In genomic region chr2:219483451-219484342, GRCh38 we compare ENCODE assay signal across 16 cellular contexts. TPM values are rescaled to one million over a fixed set of nuclear protein-coding genes. Genes with fewer than 3 reads are reported as not detected.
DNase-seq lines count a peak whose midpoint lies in the region; ATAC-seq and TF ChIP-seq lines count a peak whose summit lies in the region.
"Had no signal": no experiment of that assay in that cellular context is flagged by ENCODE, and none has a peak within 500 bp of the region (broad histone marks: within the 10 kb centered on the region; RNA-seq: fewer than 3 reads in every experiment).

No MANE protein-coding gene starts in this region.

- H2BK5ac ChIP-seq in mesendoderm (ENCODE audit: low read length), result no peak overlapping the region

- peak overlapping the region; percentile 21 for H3K4me2 ChIP-seq in mesendoderm (ENCODE audit: low read length)
- H3K4me2 ChIP-seq: A549 had no signal

- no peak overlapping the region for H2AK5ac ChIP-seq in mesendoderm (ENCODE audit: low read length)

- no peak overlapping the region for H4K5ac ChIP-seq in mesendoderm (ENCODE audit: low read length)

- no peaks in the 10 kb centered on the region for H3K9me3 ChIP-seq in adipocyte (ENCODE audit: control insufficient read depth, low read length)
- H3K9me3 ChIP-seq in stomach, result no peaks in the 10 kb centered on the region
- H3K9me3 ChIP-seq: A549, esophagus squamous epithelium, SJSA1 had no signal

- no peak overlapping the region for H4K8ac ChIP-seq in mesendoderm (ENCODE audit: low read depth, low read length)

- no peak for TF ChIP-seq EP300 in stomach (IDR thresholded peaks at IDR 0.05)

- H2BK15ac ChIP-seq in mesendoderm (replicated peaks; ENCODE audit: low read depth), result no peak overlapping the region

- ATAC-seq in HG02642 (IDR thresholded peaks at IDR 0.05; ENCODE audit: poor library complexity, unreplicated experiment), result no peak
- ATAC-seq: A549 had no signal

- peak overlapping the region; percentile 58 for H3K9ac ChIP-seq in adipocyte (ENCODE audit: low read length)
- H3K9ac ChIP-seq in mesendoderm (ENCODE audit: low read length), result peak overlapping the region; percentile 38

- H3K27ac ChIP-seq in mesendoderm (ENCODE audit: low read depth, low read length) (no peak overlapping the region), stomach (peak overlapping the region in 2 of 5 donors; percentile 30 to 68)
- H3K27ac ChIP-seq: A549, SJSA1 had no signal

- H3K4me3 ChIP-seq in adipocyte (ENCODE audit: low read length) (peak overlapping the region; percentile 23), mesendoderm (ENCODE audit: low read length) (no peak overlapping the region), stomach (peak overlapping the region; percentile 15 to 50 (median 30))
- H3K4me3 ChIP-seq: A549, SJSA1 had no signal

- H3K27me3 ChIP-seq in adipocyte (replicated peaks; ENCODE audit: control insufficient read depth, insufficient read depth, low read length) (no peaks in the 10 kb centered on the region), mesendoderm (ENCODE audit: insufficient read depth, low read length, poor library complexity) (peaks cover 23% of the 10 kb centered on the region), stomach (peaks cover 4 to 76% (median 47%) of the 10 kb centered on the region in 3 donors)

- H3K79me1 ChIP-seq in mesendoderm (ENCODE audit: low read length), result no peaks in the 10 kb centered on the region

- peaks cover 3% of the 10 kb centered on the region for H3K36me3 ChIP-seq in adipocyte (ENCODE audit: control insufficient read depth, insufficient read depth, low read length, severe bottlenecking)
- no peaks in the 10 kb centered on the region for H3K36me3 ChIP-seq in mesendoderm (ENCODE audit: control insufficient read depth, insufficient read depth, low read length)
- peaks cover 0 to 36% (median 12%) of the 10 kb centered on the region in 4 donors for H3K36me3 ChIP-seq in stomach
- H3K36me3 ChIP-seq: esophagus squamous epithelium, SJSA1 had no signal

- H3K4me1 ChIP-seq in adipocyte (ENCODE audit: control insufficient read depth, insufficient read depth, low read length) (peaks cover 6% of the 10 kb centered on the region), mesendoderm (ENCODE audit: control insufficient read depth, low read depth, low read length) (peaks cover 3% of the 10 kb centered on the region), stomach (peaks cover 16 to 28% (median 19%) of the 10 kb centered on the region in 4 donors)
- H3K4me1 ChIP-seq: A549 had no signal

- no peak overlapping the region for H3K4ac ChIP-seq in mesendoderm (ENCODE audit: low read depth, low read length)

- no peak for TF ChIP-seq CTCF in stomach (IDR thresholded peaks at IDR 0.05)

- TF ChIP-seq POLR2A in stomach (IDR thresholded peaks at IDR 0.05), result no peak

- peak; percentile 28 for DNase-seq in NCI-H82 (lab: John Stamatoyannopoulos, UW)
- DNase-seq in NCI-H82 treated with DMSO at 0.1 percent for 48 hours (lab: John Stamatoyannopoulos, UW; ENCODE audit: unreplicated experiment), result no peak
- no peak for DNase-seq in adipocyte (ENCODE audit: low read depth)
- no peak for DNase-seq in mesendoderm
- DNase-seq in stomach, result no peak
- DNase-seq in HK-2 (ENCODE audit: unreplicated experiment), result no peak
- no peak for DNase-seq in cerebellar cortex (ENCODE audit: low spot score)
- DNase-seq: activated CD4-positive, alpha-beta T cell treated with anti-CD3 and anti-CD28 coated beads for 1 hour; DND-41; esophagus squamous epithelium; KG1; NCI-H446 treated with DMSO at 0.1 percent for 48 hours; stimulated activated CD4-positive, alpha-beta T cell treated with anti-CD3 and anti-CD28 coated beads, Interleukin-12 subunit alpha, Interleukin-12 subunit beta, amount 100 ng/mL, for 4 hours had no signal

- no peak overlapping the region for H3K18ac ChIP-seq in mesendoderm (ENCODE audit: low read length)

- intact Hi-C loops in stomach (cut with DNase I; ENCODE audit: low total_unique reads), result no loop called here

- WGBS in mesendoderm (ENCODE audit: extremely low coverage, insufficient coverage, low lambda C conversion rate), result no CpG with 5 or more reads among the region's 58 CpGs
- WGBS in stomach, 5 donors, result 11 to 23% (median 18%) methylated on average over 26 to 58 of the region's 58 CpGs

- no peak overlapping the region for H3K23ac ChIP-seq in mesendoderm (ENCODE audit: low read length)

- H3K56ac ChIP-seq in mesendoderm (ENCODE audit: low read length), result peak overlapping the region; percentile 59

- no peaks in the 10 kb centered on the region for H3K79me2 ChIP-seq in mesendoderm (ENCODE audit: control insufficient read depth, insufficient read depth, low read length)

- H2BK120ac ChIP-seq in mesendoderm (ENCODE audit: low read depth, low read length), result no peak overlapping the region

RNA-seq across cellular contexts. Expression of gene GMPPA, which starts 15.0 kb away (rescaled TPM):
- polyA plus RNA-seq in mesendoderm (2013, experiment 1 of 2), result 20.4 TPM
- 20.2 TPM for polyA plus RNA-seq in mesendoderm (2013, experiment 2 of 2)
- 100 to 1,000 TPM in 1 of 5 donors, 10 to 100 TPM in 4; 16.5 to 185 (median 24.2) TPM for total RNA-seq in stomach
- 10 to 100 TPM; 29.9 to 84.8 (median 58.2) TPM for polyA plus RNA-seq in stomach

RNA-seq across cellular contexts. Expression of gene ASIC4, which starts 30.6 kb away (rescaled TPM):
- not detected for polyA plus RNA-seq in mesendoderm (2013, experiment 1 of 2)
- 0.01 TPM for polyA plus RNA-seq in mesendoderm (2013, experiment 2 of 2)
- 10 to 100 TPM in 1 of 5 donors, 1 to 10 TPM in 1, not detected in 3; 2.0 to 11.0 TPM for total RNA-seq in stomach
- not detected for polyA plus RNA-seq in stomach
- total RNA-seq: esophagus squamous epithelium, SJSA1 had no signal

RNA-seq across cellular contexts. Expression of gene SPEG, which starts 49.1 kb away (rescaled TPM):
- polyA plus RNA-seq in mesendoderm (2013, experiment 1 of 2), result 6.7 TPM
- 6.4 TPM for polyA plus RNA-seq in mesendoderm (2013, experiment 2 of 2)
- 100 to 1,000 TPM in 1 of 5 donors, 10 to 100 TPM in 3, 1 to 10 TPM in 1; 7.4 to 106 (median 30.4) TPM for total RNA-seq in stomach
- polyA plus RNA-seq in stomach, result 10 to 100 TPM in 1 of 3 donors, 1 to 10 TPM in 2; 9.8 to 65.1 (median 9.9) TPM

RNA-seq across cellular contexts. Expression of gene CHPF, which starts 59.9 kb away (rescaled TPM):
- polyA plus RNA-seq in mesendoderm (2013, experiment 1 of 2), result 50.4 TPM
- polyA plus RNA-seq in mesendoderm (2013, experiment 2 of 2), result 50.4 TPM
- 100 to 1,000 TPM in 1 of 5 donors, 10 to 100 TPM in 4; 28.0 to 119 (median 83.4) TPM for total RNA-seq in stomach
- polyA plus RNA-seq in stomach, result 10 to 100 TPM; 10.8 to 32.9 (median 27.2) TPM
